Comparison of ENCODE assay signal across 10 cellular contexts in the genomic region with DNA sequence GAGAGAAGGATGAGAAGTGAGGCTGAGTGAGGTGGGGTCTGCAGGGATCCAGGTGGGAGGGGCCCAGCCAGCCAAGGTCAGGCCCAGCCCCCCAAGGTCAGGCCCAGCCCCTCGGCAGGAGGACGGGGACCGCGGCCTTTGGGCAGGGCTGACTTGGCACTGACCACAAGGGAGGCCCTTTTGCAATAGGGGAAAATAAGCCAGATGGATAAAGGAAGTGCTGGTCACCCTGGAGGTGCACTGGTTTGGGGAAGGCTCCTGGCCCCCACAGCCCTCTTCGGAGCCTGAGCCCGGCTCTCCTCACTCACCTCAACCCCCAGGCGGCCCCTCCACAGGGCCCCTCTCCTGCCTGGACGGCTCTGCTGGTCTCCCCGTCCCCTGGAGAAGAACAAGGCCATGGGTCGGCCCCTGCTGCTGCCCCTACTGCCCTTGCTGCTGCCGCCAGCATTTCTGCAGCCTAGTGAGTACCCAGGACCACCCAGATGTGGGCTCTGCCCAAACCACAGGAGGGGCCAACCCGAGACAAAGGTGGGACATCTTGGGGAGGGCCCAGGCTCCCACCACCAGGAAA. TPM values are rescaled to one million over a fixed set of nuclear protein-coding genes. Genes with fewer than 3 reads are reported as not detected.
DNase-seq lines count a peak whose midpoint lies in the region; ATAC-seq and TF ChIP-seq lines count a peak whose summit lies in the region.
"Had no signal": no experiment of that assay in that cellular context is flagged by ENCODE, and none has a peak within 500 bp of the region (broad histone marks: within the 10 kb centered on the region; RNA-seq: fewer than 3 reads in every experiment).

Gene PILRA, plus strand, starts transcription at position 227 of the 571 bp plus-strand sequence. Its CDS starts 170 bp downstream, at position 397.

- H4K91ac ChIP-seq in H9 (ENCODE audit: insufficient read length, low read depth, low read length), result no peak within 1 kb of the TSS

- WGBS in H9 (ENCODE audit: extremely low coverage, insufficient read length, low lambda C conversion rate), result no CpG with 5 or more reads among the region's 12 CpGs
- 34 to 66% (median 53%) methylated on average over 10 to 12 of the region's 12 CpGs for WGBS in spleen, 5 donors

- H3K14ac ChIP-seq in H9 (ENCODE audit: insufficient read depth, low read length), result no peak within 1 kb of the TSS; the same call in 1 of the 2 replicates

- no peaks in the 10 kb centered on the region for H3K9me3 ChIP-seq in H9 (ENCODE audit: control insufficient read depth, low read depth, low read length)
- H3K9me3 ChIP-seq in spleen, result no peaks in the 10 kb centered on the region

- TF ChIP-seq POLR2A in spleen (IDR thresholded peaks at IDR 0.05), result no peak

- no peak within 1 kb of the TSS for H3K18ac ChIP-seq in H9 (ENCODE audit: insufficient read length, low read depth, low read length)

- no peak within 1 kb of the TSS for H2BK5ac ChIP-seq in H9 (ENCODE audit: insufficient read length, low read length)

- no peaks in the 10 kb centered on the region; the same call in 1 of the 2 replicates for H3K27me3 Mint-ChIP-seq in H9 (ENCODE audit: low read depth)
- H3K27me3 Mint-ChIP-seq in activated T-helper 17 cell treated with anti-CD3 and anti-CD28 coated beads, Interleukin-2, amount 50 U/mL, for 72 hours, result no peaks in the 10 kb centered on the region

- H3K9me3 Mint-ChIP-seq in H9, result no peaks in the 10 kb centered on the region
- H3K9me3 Mint-ChIP-seq in activated T-helper 17 cell treated with anti-CD3 and anti-CD28 coated beads, Interleukin-2, amount 50 U/mL, for 72 hours, result no peaks in the 10 kb centered on the region

- no peak within 1 kb of the TSS for H3T11ph ChIP-seq in H9 (ENCODE audit: low read length)

- no peak within 1 kb of the TSS for H2BK15ac ChIP-seq in H9 (ENCODE audit: low read depth, low read length)

- TF ChIP-seq CTCF in H9 (conservative IDR thresholded peaks at IDR 0.05) (no peak), spleen (IDR thresholded peaks at IDR 0.05 in 8 of 11, conservative IDR thresholded peaks at IDR 0.05 in 3 of 11) (no peak)

- no peak for DNase-seq in H9
- DNase-seq in left ventricle myocardium superior, result peak; percentile 51
- DNase-seq in spleen, result peak; percentile 87
- no peak for DNase-seq in activated CD8-positive, alpha-beta memory T cell treated with anti-CD3 and anti-CD28 coated beads, Interleukin-2, amount 50 U/mL, for 48 hours
- DNase-seq: activated T-cell treated with anti-CD3 and anti-CD28 coated beads for 4 hours; stimulated activated CD4-positive, alpha-beta T cell treated with anti-CD3 and anti-CD28 coated beads, Interleukin-2, amount 100 ng/mL, for 48 hours had no signal

- no peak within 1 kb of the TSS for H4K8ac ChIP-seq in H9 (replicated peaks; ENCODE audit: insufficient read length, low read depth, low read length)

- H4K20me1 ChIP-seq in H9 (ENCODE audit: control insufficient read depth, insufficient read depth, insufficient read length), result no peaks in the 10 kb centered on the region

- peaks cover 39 to 58% of the 10 kb centered on the region in 2 experiments for H3K4me1 Mint-ChIP-seq in H9
- H3K4me1 Mint-ChIP-seq in activated T-helper 17 cell treated with anti-CD3 and anti-CD28 coated beads, Interleukin-2, amount 50 U/mL, for 72 hours, result no peaks in the 10 kb centered on the region

- no peaks in the 10 kb centered on the region for H3K79me1 ChIP-seq in H9 (ENCODE audit: insufficient read depth, low read depth, low read length, poor library complexity, severe bottlenecking)

- peaks cover 2 to 5% (median 5%) of the 10 kb centered on the region in 3 experiments; a peak in 4 of 7 replicates for H3K36me3 Mint-ChIP-seq in H9 (ENCODE audit: insufficient read depth in 1 of 3, low read depth in 3 of 3)
- no peaks in the 10 kb centered on the region for H3K36me3 Mint-ChIP-seq in activated T-helper 17 cell treated with anti-CD3 and anti-CD28 coated beads, Interleukin-2, amount 50 U/mL, for 72 hours (ENCODE audit: low read depth)

- H3K9ac ChIP-seq in H9 (ENCODE audit: extremely low read depth, insufficient read length, low read length), result no peak within 1 kb of the TSS

- no peaks in the 10 kb centered on the region for H3K79me2 ChIP-seq in H9 (ENCODE audit: insufficient read depth, low read length)

- H2AK5ac ChIP-seq in H9 (ENCODE audit: insufficient read length, low read length), result no peak within 1 kb of the TSS

- H2BK120ac ChIP-seq in H9 (ENCODE audit: low read depth, low read length, poor library complexity, severe bottlenecking), result no peak within 1 kb of the TSS

- H3K27me3 ChIP-seq in H9 (ENCODE audit: insufficient read depth, low read length) (no peaks in the 10 kb centered on the region), spleen (replicated peaks in 1 of 7) (no peaks in the 10 kb centered on the region)

- H3K4me2 ChIP-seq in H9 (ENCODE audit: insufficient read depth, insufficient read length, low read length), result no peak within 1 kb of the TSS

- peak within 1 kb of the TSS; percentile 53 to 78 (median 55); a peak in 4 of 7 replicates for H3K27ac Mint-ChIP-seq in H9
- peak within 1 kb of the TSS; percentile 11 for H3K27ac Mint-ChIP-seq in activated T-helper 17 cell treated with anti-CD3 and anti-CD28 coated beads, Interleukin-2, amount 50 U/mL, for 72 hours

- H3K56ac ChIP-seq in H9 (ENCODE audit: insufficient read length, low read depth, low read length), result no peak within 1 kb of the TSS

- H2BK12ac ChIP-seq in H9 (ENCODE audit: insufficient read length, low read depth, low read length), result no peak within 1 kb of the TSS

- peaks cover 0 to 14% (median 0%) of the 10 kb centered on the region in 6 donors for H3K36me3 ChIP-seq in spleen

- no peak within 1 kb of the TSS for H4K5ac ChIP-seq in H9 (ENCODE audit: insufficient read length, low read depth, low read length)

- no peak within 1 kb of the TSS for H3K4ac ChIP-seq in H9 (ENCODE audit: low read depth, low read length)

- H3K4me3 ChIP-seq in spleen, result peak within 1 kb of the TSS in 6 of 8 donors; percentile 7 to 63 (median 32)

- H3K4me1 ChIP-seq in H9 (ENCODE audit: insufficient read depth, low read length) (no peaks in the 10 kb centered on the region; the same call in 1 of the 2 replicates), spleen (peaks cover 5 to 99% (median 57%) of the 10 kb centered on the region in 6 donors)

- H3K23me2 ChIP-seq in H9 (ENCODE audit: insufficient read length, low read depth, low read length, poor library complexity, severe bottlenecking), result no peaks in the 10 kb centered on the region

- no peak within 1 kb of the TSS for H2BK20ac ChIP-seq in H9 (ENCODE audit: low read depth, low read length, poor library complexity, severe bottlenecking)

- no peak for ATAC-seq in activated T-helper 17 cell treated with anti-CD3 and anti-CD28 coated beads, Interleukin-2, amount 50 U/mL, for 72 hours (replicated peaks)
- peak; percentile 59 for ATAC-seq in left ventricle myocardium superior
- no peak for ATAC-seq in GM19467 (IDR thresholded peaks at IDR 0.05; ENCODE audit: unreplicated experiment)
- ATAC-seq in GM18498 (IDR thresholded peaks at IDR 0.05; ENCODE audit: unreplicated experiment), result no peak
- no peak for ATAC-seq in GM21529 (IDR thresholded peaks at IDR 0.05; ENCODE audit: unreplicated experiment)

- no peak within 1 kb of the TSS for H3K23ac ChIP-seq in H9 (ENCODE audit: insufficient read length, low read depth, low read length)

- H2AFZ ChIP-seq in H9 (ENCODE audit: low read length), result no peak within 1 kb of the TSS

- intact Hi-C loops in left ventricle myocardium superior (cut with micrococcal nuclease), result no loop called here
- intact Hi-C loops in spleen (cut with DNase I; ENCODE audit: low total_unique reads), result no loop called here

- H3K4me3 Mint-ChIP-seq in H9, result no peak within 1 kb of the TSS
- H3K4me3 Mint-ChIP-seq in activated T-helper 17 cell treated with anti-CD3 and anti-CD28 coated beads, Interleukin-2, amount 50 U/mL, for 72 hours, result no peak within 1 kb of the TSS

- H3K27ac ChIP-seq in H9 (ENCODE audit: insufficient read length, low read depth, low read length) (no peak within 1 kb of the TSS), spleen (peak within 1 kb of the TSS; percentile 57 to 97 (median 80))

RNA-seq across cellular contexts. Expression of gene PILRA, which starts in this region (rescaled TPM):
- total RNA-seq in H9 (2021) (3.2 and 3.3 TPM in 2 replicates), left ventricle myocardium superior (3.2 TPM), spleen (10 to 100 TPM; 19.8 to 61.1 (median 30.9) TPM)
- 1 to 10 TPM; 2.7 to 7.0 TPM for total RNA-seq in activated T-helper 17 cell treated with anti-CD3 and anti-CD28 coated beads, Interleukin-2, amount 50 U/mL, for 72 hours
- polyA plus RNA-seq in spleen, result 10 to 100 TPM in 2 of 3 donors, 1 to 10 TPM in 1; 5.8 to 18.8 (median 11.7) TPM

Comparison
In these comparisons a context has a peak if more than half of its experiments do, and no peak if none do; other contexts are left out.
1. DNase-seq: peak in left ventricle myocardium superior (single experiment) and spleen (single experiment); none in H9 (single experiment) and activated CD8-positive, alpha-beta memory T cell treated with anti-CD3 and anti-CD28 coated beads, Interleukin-2, amount 50 U/mL, for 48 hours (single experiment).